Comparison of ENCODE assay signal across 8 cellular contexts in the genomic region with DNA sequence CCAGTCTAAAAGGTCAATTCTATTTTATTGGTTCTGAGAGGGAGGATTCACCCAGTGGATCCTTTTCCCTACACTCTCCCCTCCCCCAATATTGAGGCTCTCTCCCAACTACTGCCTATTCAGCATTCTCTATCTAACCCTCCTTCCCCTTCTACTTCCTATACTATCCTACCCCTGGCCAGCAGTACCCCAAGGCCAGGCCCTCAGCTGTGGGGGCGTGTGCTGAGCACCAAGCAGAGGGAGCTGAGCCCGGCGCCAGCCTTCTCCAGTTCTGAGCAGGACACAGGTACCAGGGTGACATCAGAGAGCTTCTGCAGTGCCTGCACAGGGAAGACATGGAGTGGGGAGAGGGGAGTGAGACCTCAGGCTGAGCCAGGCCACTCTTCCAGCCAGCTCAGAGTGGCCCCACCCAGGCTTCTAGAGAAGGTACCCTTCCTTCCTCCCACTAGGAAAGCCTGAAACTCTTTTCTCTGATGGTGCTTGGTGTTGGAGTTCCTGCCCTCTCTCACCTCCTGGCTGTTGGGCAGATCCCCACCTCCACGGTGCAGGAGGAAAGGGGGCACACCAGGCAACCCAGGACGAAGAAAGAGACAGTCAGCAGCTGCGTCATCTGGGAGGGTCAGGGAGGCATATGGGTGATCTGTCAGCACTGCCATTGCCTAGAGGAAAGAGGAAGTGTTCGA. TPM values are rescaled to one million over a fixed set of nuclear protein-coding genes. Genes with fewer than 3 reads are reported as not detected.
DNase-seq lines count a peak whose midpoint lies in the region; ATAC-seq lines count a peak whose summit lies in the region.

No MANE protein-coding gene starts in this region.

- H3K36me3 Mint-ChIP-seq in IgD-negative memory B cell, result peaks cover 22% of the 10 kb centered on the region
- peaks cover 32% of the 10 kb centered on the region for H3K36me3 Mint-ChIP-seq in effector memory CD8-positive, alpha-beta T cell (ENCODE audit: insufficient read depth)
- peaks cover 39 to 51% of the 10 kb centered on the region in 2 donors for H3K36me3 Mint-ChIP-seq in stimulated activated naive B cell treated with anti-CD40 and anti-IgM and Interleukin-4, amounts not matched to agents 10 μg/mL and 1 μg/mL and 100 μg/mL, for 72 hours

- H3K27me3 Mint-ChIP-seq in IgD-negative memory B cell, result no peaks in the 10 kb centered on the region
- no peaks in the 10 kb centered on the region for H3K27me3 Mint-ChIP-seq in effector memory CD8-positive, alpha-beta T cell
- no peaks in the 10 kb centered on the region for H3K27me3 Mint-ChIP-seq in stimulated activated naive B cell treated with anti-CD40 and anti-IgM and Interleukin-4, amounts not matched to agents 10 μg/mL and 1 μg/mL and 100 μg/mL, for 72 hours

- H3K4me3 Mint-ChIP-seq in IgD-negative memory B cell, result peak overlapping the region; percentile 85 to 96 (median 94)
- peak overlapping the region; percentile 58 to 95 for H3K4me3 Mint-ChIP-seq in effector memory CD8-positive, alpha-beta T cell
- peak overlapping the region; percentile 75 to 97 for H3K4me3 Mint-ChIP-seq in stimulated activated naive B cell treated with anti-CD40 and anti-IgM and Interleukin-4, amounts not matched to agents 10 μg/mL and 1 μg/mL and 100 μg/mL, for 72 hours

- peaks cover 25 to 38% (median 38%) of the 10 kb centered on the region in 3 donors for H3K4me1 Mint-ChIP-seq in IgD-negative memory B cell
- peaks cover 27 to 41% of the 10 kb centered on the region in 2 donors for H3K4me1 Mint-ChIP-seq in effector memory CD8-positive, alpha-beta T cell (ENCODE audit: low read depth in 2 of 2)
- H3K4me1 Mint-ChIP-seq in stimulated activated naive B cell treated with anti-CD40 and anti-IgM and Interleukin-4, amounts not matched to agents 10 μg/mL and 1 μg/mL and 100 μg/mL, for 72 hours, result peaks cover 58 to 78% of the 10 kb centered on the region in 2 donors

- no peaks in the 10 kb centered on the region for H3K9me3 Mint-ChIP-seq in IgD-negative memory B cell
- no peaks in the 10 kb centered on the region for H3K9me3 Mint-ChIP-seq in effector memory CD8-positive, alpha-beta T cell
- no peaks in the 10 kb centered on the region for H3K9me3 Mint-ChIP-seq in stimulated activated naive B cell treated with anti-CD40 and anti-IgM and Interleukin-4, amounts not matched to agents 10 μg/mL and 1 μg/mL and 100 μg/mL, for 72 hours

- peak; percentile 28 for ATAC-seq in effector memory CD8-positive, alpha-beta T cell (replicated peaks)
- ATAC-seq in stimulated activated naive B cell treated with anti-CD40 and anti-IgM and Interleukin-4, amounts not matched to agents 10 μg/mL and 1 μg/mL and 100 μg/mL, for 72 hours (replicated peaks), result peak; percentile 85 to 88
- no peak for ATAC-seq in GM21367 (IDR thresholded peaks at IDR 0.05; ENCODE audit: unreplicated experiment)

- DNase-seq in NOMO-1 treated with DMSO at 0.1 percent for 48 hours (lab: John Stamatoyannopoulos, UW; ENCODE audit: unreplicated experiment) (peak; percentile 94), NOMO-1 treated with dmso at 0.1 percent for 144 hours (lab: John Stamatoyannopoulos, UW; ENCODE audit: unreplicated experiment) (no peak), ACHN (no peak), NCI-H1092 (lab: John Stamatoyannopoulos, UW) (no peak)
- DNase-seq in effector memory CD8-positive, alpha-beta T cell, result no peak
- peak; percentile 80 for DNase-seq in stimulated activated naive B cell treated with anti-CD40 and anti-IgM and Interleukin-4, amounts not matched to agents 10 μg/mL and 1 μg/mL and 100 μg/mL, for 72 hours

- peak overlapping the region; percentile 80 to 95 (median 81) for H3K27ac Mint-ChIP-seq in IgD-negative memory B cell
- H3K27ac Mint-ChIP-seq in effector memory CD8-positive, alpha-beta T cell, result peak overlapping the region; percentile 3 to 35
- H3K27ac Mint-ChIP-seq in stimulated activated naive B cell treated with anti-CD40 and anti-IgM and Interleukin-4, amounts not matched to agents 10 μg/mL and 1 μg/mL and 100 μg/mL, for 72 hours, result peak overlapping the region; percentile 98

- in situ Hi-C loops in ACHN (cut with HindIII; ENCODE audit: low pct_ligation_motif_present, low pct_unique_long_range_greater_than_20kb, low sequenced_read_pairs), result no loop called here

RNA-seq across cellular contexts. Expression of a gene that starts 1.9 kb away (rescaled TPM):
- 119 TPM for polyA plus RNA-seq in IgD-negative memory B cell

RNA-seq across cellular contexts. Expression of a gene that starts 4.0 kb away (rescaled TPM):
- 1.8 TPM for polyA plus RNA-seq in IgD-negative memory B cell

RNA-seq across cellular contexts. Expression of a gene that starts 5.6 kb away (rescaled TPM):
- polyA plus RNA-seq in IgD-negative memory B cell, result not detected

RNA-seq across cellular contexts. Expression of a gene that starts 9.2 kb away (rescaled TPM):
- 861 TPM for polyA plus RNA-seq in IgD-negative memory B cell

RNA-seq across cellular contexts. Expression of a gene that starts 12.0 kb away (rescaled TPM):
- not detected for polyA plus RNA-seq in IgD-negative memory B cell

Comparison
In these comparisons a context has a peak if more than half of its experiments do, and no peak if none do; other contexts are left out.
1. DNase-seq: peak in NOMO-1 treated with DMSO at 0.1 percent for 48 hours (single experiment) and stimulated activated naive B cell treated with anti-CD40 and anti-IgM and Interleukin-4, amounts not matched to agents 10 μg/mL and 1 μg/mL and 100 μg/mL, for 72 hours (single experiment); none in NOMO-1 treated with dmso at 0.1 percent for 144 hours (single experiment), effector memory CD8-positive, alpha-beta T cell (0 of 3), ACHN (single experiment) and NCI-H1092 (single experiment).
2. H3K27ac Mint-ChIP-seq: peak in every context shown above with its lines; median percentile 98 in stimulated activated naive B cell treated with anti-CD40 and anti-IgM and Interleukin-4, amounts not matched to agents 10 μg/mL and 1 μg/mL and 100 μg/mL, for 72 hours; 81 in IgD-negative memory B cell; 19 in effector memory CD8-positive, alpha-beta T cell.
3. Peak in every context shown above with its lines, with median percentiles within 50 percentile points of each other: H3K4me3 Mint-ChIP-seq.